ENCODE assay signal across 11 cellular contexts in the genomic region with DNA sequence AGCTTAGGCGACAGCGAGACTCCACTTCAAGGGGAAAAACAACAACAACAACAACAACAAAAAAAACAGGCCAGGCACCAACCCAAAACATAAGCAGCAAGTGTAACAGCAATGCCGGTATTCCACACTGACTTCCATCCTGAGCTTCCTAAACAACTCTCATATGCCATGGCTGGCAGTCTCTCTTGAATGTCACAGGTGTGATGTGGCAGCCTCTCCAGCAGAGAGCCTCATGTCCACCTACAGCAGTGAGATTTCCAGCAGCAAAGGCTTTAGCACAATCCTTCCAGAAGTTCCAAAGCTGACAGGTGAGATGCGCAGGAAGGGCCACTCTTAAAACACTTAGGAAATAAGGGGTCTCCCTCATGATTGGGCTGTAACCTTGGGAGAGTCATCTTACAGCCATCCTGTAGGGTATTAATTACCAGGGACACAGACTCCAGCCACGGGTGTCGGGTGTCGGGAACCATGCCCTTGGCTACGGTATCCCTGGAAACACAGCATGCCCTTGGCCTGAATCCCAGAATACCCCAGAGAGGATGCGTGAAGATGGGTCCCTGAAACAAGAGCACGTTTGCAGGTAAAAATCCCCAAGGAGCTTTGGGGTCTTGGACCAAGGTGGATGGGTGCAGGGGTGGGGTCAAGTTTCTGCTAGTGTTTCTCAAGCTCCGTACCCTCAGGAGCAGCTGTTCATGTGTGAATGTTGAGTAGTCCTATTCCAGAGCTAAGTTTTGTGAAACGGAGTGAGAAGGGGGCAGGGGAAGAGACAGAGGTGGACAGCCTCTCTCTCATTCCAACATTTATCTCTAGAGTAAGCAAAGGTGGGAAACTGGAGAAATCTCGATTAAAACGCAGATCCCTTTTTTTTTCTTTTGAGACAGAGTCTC.
DNase-seq lines count a peak whose midpoint lies in the region; ATAC-seq, FAIRE-seq and TF ChIP-seq lines count a peak whose summit lies in the region.
"Had no signal": no experiment of that assay in that cellular context is flagged by ENCODE, and none has a peak within 500 bp of the region (broad histone marks: within the 10 kb centered on the region; RNA-seq: fewer than 3 reads in every experiment).

No MANE protein-coding gene starts in this region.

- no peak for TF ChIP-seq CTCF in AG10803 (conservative IDR thresholded peaks at IDR 0.05; ENCODE audit: low read length)

- POLR2A ChIA-PET in HEK293T (lab: Yijun Ruan, JAX): no interaction called here

- no peak for FAIRE-seq in RCC 7860 (lab: Jason Lieb, UNC)

- CTCF ChIA-PET in HEK293T (lab: Yijun Ruan, JAX): interaction anchor here (0.6 to 1.1 kb wide), 6 partner anchors 10 to 126 kb away, joined by 3 to 6 read pairs (median 3); no protein-coding TSS in a partner anchor

- H3K4me3 ChIP-seq in AG10803 (ENCODE audit: low read length): no peak overlapping the region

- peak; percentile 6 for DNase-seq in AG10803 (ENCODE audit: low read depth)
- peak; percentile 68 for DNase-seq in HEK293T (ENCODE audit: extremely low spot score)
- DNase-seq in NCI-H69 (lab: John Stamatoyannopoulos, UW): peak; percentile 94
- DNase-seq in glomerular visceral epithelial cell (ENCODE audit: extremely low spot score): peak; percentile 53
- no peak for DNase-seq in RCC 7860 (ENCODE audit: low spot score)
- DNase-seq in stimulated activated CD4-positive, alpha-beta T cell treated with anti-CD3 and anti-CD28 coated beads, Interleukin-1b, Interleukin-23, amount 100 ng/mL, for 48 hours: no peak
- DNase-seq in midbrain (lab: John Stamatoyannopoulos, UW): no peak
- DNase-seq: brain microvascular endothelial cell; stimulated activated CD8-positive, alpha-beta memory T cell treated with anti-CD3 and anti-CD28 coated beads, Interleukin-4, amount 100 ng/mL, for 48 hours; SW 1271 had no signal

- no peak for ATAC-seq in HG03354 (IDR thresholded peaks at IDR 0.05; ENCODE audit: poor library complexity, severe bottlenecking, unreplicated experiment)

TF ChIP-seq in HEK293T, 16 proteins besides CTCF, POLR2A, EP300 and RAD21:
- 0 out of 2 replicates have a peak, but pooled peaks have one; percentile 46 for TF ChIP-seq CTBP1 (IDR thresholded peaks at IDR 0.05; ENCODE audit: borderline replicate concordance)
- TF ChIP-seq, protein P1, sequence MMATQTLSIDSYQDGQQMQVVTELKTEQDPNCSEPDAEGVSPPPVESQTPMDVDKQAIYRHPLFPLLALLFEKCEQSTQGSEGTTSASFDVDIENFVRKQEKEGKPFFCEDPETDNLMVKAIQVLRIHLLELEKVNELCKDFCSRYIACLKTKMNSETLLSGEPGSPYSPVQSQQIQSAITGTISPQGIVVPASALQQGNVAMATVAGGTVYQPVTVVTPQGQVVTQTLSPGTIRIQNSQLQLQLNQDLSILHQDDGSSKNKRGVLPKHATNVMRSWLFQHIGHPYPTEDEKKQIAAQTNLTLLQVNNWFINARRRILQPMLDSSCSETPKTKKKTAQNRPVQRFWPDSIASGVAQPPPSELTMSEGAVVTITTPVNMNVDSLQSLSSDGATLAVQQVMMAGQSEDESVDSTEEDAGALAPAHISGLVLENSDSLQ (IDR thresholded peaks at IDR 0.05): peak; percentile 15; the same call in 1 of the 2 replicates
- no peak for TF ChIP-seq FOXK2 (IDR thresholded peaks at IDR 0.05)
- TF ChIP-seq ARNT (IDR thresholded peaks at IDR 0.05): no peak
- no peak for TF ChIP-seq ZNF384 (IDR thresholded peaks at IDR 0.05)
- TF ChIP-seq LEF1 (IDR thresholded peaks at IDR 0.05; ENCODE audit: borderline replicate concordance): no peak

Comparison
In these comparisons a context has a peak if more than half of its experiments do, and no peak if none do; other contexts are left out.
1. DNase-seq: peak in AG10803 (single experiment), HEK293T (single experiment), NCI-H69 (single experiment) and glomerular visceral epithelial cell (single experiment); none in RCC 7860 (single experiment), stimulated activated CD4-positive, alpha-beta T cell treated with anti-CD3 and anti-CD28 coated beads, Interleukin-1b, Interleukin-23, amount 100 ng/mL, for 48 hours (single experiment) and midbrain (single experiment).